In genomic region chr10:78543749-78544446, GRCh38 we compare ENCODE assay signal across 8 cellular contexts.
A peak's percentile ranks its signal among the peaks of the same experiment; 100 is the strongest.
DNase-seq lines count a peak whose midpoint lies in the region; ATAC-seq and TF ChIP-seq lines count a peak whose summit lies in the region.

No MANE protein-coding gene starts in this region.

- H3K27ac ChIP-seq in coronary artery (peak overlapping the region in 1 of 2 donors; percentile 82), skin epidermis (peak overlapping the region in 19 of 21 experiments; percentile 3 to 88 (median 65))

- POLR2A ChIA-PET in GM10248 (lab: Yijun Ruan, JAX) = no interaction called here

- TF ChIP-seq CTCF in coronary artery (IDR thresholded peaks at IDR 0.05) = no peak
- no peak for TF ChIP-seq CTCF in GM10248 (IDR thresholded peaks at IDR 0.05; ENCODE audit: control extremely low read depth, extremely low read depth, low read depth, missing control alignments)

- CTCF ChIA-PET in GM10248 (lab: Yijun Ruan, JAX) = no interaction called here

- DNase-seq in HuH-7 (ENCODE audit: low spot score) (peak; percentile 21), coronary artery (ENCODE audit: low spot score) (peak; percentile 87), medulla oblongata (ENCODE audit: extremely low spot score) (peak; percentile 84), GM10248 (ENCODE audit: extremely low spot score) (no peak)

- ATAC-seq in GM18520 (IDR thresholded peaks at IDR 0.05; ENCODE audit: unreplicated experiment) = no peak
- no peak for ATAC-seq in HG03025 (IDR thresholded peaks at IDR 0.05; ENCODE audit: low FRiP score, unreplicated experiment)
- no peak for ATAC-seq in HG03108 (IDR thresholded peaks at IDR 0.05; ENCODE audit: unreplicated experiment)

- H3K4me3 ChIP-seq in coronary artery = no peak overlapping the region
- H3K4me3 ChIP-seq in skin epidermis = no peak overlapping the region
